Comparison of ENCODE assay signal across 15 cellular contexts in the genomic region with DNA sequence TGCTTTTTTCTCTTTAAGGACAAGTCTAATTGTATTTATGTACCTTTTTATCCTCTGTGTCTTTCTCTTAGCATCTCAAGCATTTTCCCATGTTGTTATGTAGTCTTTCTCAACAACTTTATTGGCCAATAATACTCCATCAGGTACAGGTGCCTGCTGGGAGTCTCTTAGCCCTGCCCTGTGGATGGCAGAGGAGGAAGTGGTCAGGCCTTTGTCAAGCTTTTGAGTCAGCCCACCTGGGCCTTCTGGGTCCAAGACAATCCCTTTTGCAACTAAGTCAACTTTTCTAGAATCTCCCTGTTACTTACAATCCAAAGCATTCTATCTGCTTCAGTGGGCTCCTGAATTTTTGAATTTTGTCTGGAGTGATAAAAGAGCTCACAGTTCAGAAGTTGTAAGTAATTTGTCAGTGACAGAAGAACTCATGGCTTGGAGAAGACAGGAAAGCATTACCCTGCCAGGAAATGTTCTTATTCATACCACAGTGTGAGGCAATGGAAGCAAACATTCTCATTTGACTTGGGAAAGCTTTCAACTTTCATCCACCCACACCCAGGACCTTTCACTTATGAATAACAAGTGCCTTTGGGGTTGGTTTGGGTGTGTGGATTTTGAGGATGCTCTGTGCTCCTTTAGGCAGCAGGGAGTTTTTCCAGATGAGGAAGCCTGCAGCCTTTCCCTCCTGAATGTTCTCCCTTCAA.
DNase-seq lines count a peak whose midpoint lies in the region; ATAC-seq, FAIRE-seq and TF ChIP-seq lines count a peak whose summit lies in the region.
"Had no signal": no experiment of that assay in that cellular context is flagged by ENCODE, and none has a peak within 500 bp of the region (broad histone marks: within the 10 kb centered on the region; RNA-seq: fewer than 3 reads in every experiment).

No MANE protein-coding gene starts in this region.

- POLR2A ChIA-PET in AG04449 (lab: Yijun Ruan, JAX) = no interaction called here

- no peak for TF ChIP-seq CTCF in AG04449 (IDR thresholded peaks at IDR 0.05; ENCODE audit: insufficient read depth, low read length, missing control alignments)

- CTCF ChIA-PET in AG04449 (lab: Yijun Ruan, JAX) = interaction anchor here (0.7 to 1.2 kb wide), 2 partner anchors 18 to 25 kb away, joined by 3 read pairs; no protein-coding TSS in a partner anchor

- no peak for FAIRE-seq in GM12891 (lab: Jason Lieb, UNC)

- no peak for ATAC-seq in HG03139 (IDR thresholded peaks at IDR 0.05; ENCODE audit: unreplicated experiment)
- ATAC-seq: SK-N-SH treated with all-trans-retinoic acid at 6 μM for 48 hours had no signal

- no peak overlapping the region for H3K4me3 ChIP-seq in AG04449 (ENCODE audit: low read depth, low read length)

- TF ChIP-seq POLR2A in GM12891 (IDR thresholded peaks at IDR 0.05; ENCODE audit: low read depth, low read length) = no peak

- DNase-seq in AG04449 (ENCODE audit: low read depth, low spot score) = peak; percentile 63
- peak; percentile 10 for DNase-seq in HT1080 (ENCODE audit: low read depth)
- peak; percentile 85 for DNase-seq in dedifferentiated amniotic fluid mesenchymal stem cell (ENCODE audit: extremely low spot score)
- peak; percentile 52 for DNase-seq in kidney tubule cell (ENCODE audit: low spot score)
- no peak for DNase-seq in NOMO-1 (lab: John Stamatoyannopoulos, UW; ENCODE audit: unreplicated experiment in 2 of 2)
- DNase-seq in NCI-H146 (lab: John Stamatoyannopoulos, UW) = no peak
- DNase-seq in GM12891 (ENCODE audit: insufficient read length, low spot score) = no peak
- DNase-seq: activated naive CD4-positive, alpha-beta T cell treated with anti-CD3 and anti-CD28 coated beads, Interleukin-2, amount 50 U/mL, for 16 hours; CD4-positive, alpha-beta memory T cell; effector CD8-positive, alpha-beta T cell; NCI-H1048; NCI-H748 treated with DMSO at 0.1 percent for 48 hours; stimulated activated naive CD4-positive, alpha-beta T cell treated with Interleukin-2 at 50 U/mL for 16 hours had no signal

TF ChIP-seq in GM12891, 5 proteins besides CTCF, POLR2A, EP300 and RAD21:
- TF ChIP-seq TAF1 (IDR thresholded peaks at IDR 0.05; ENCODE audit: low read depth, low read length) (no peak), POU2F2 (IDR thresholded peaks at IDR 0.05; ENCODE audit: low read depth, low read length) (no peak), PAX5 (IDR thresholded peaks at IDR 0.05; ENCODE audit: insufficient read depth, low read length, severe bottlenecking) (no peak), SPI1 (IDR thresholded peaks at IDR 0.05; ENCODE audit: low read depth, low read length) (no peak), POLR2AphosphoS5 (IDR thresholded peaks at IDR 0.05; ENCODE audit: low read depth, low read length) (no peak)

Comparison
In these comparisons a context has a peak if more than half of its experiments do, and no peak if none do; other contexts are left out.
1. DNase-seq: peak in AG04449 (single experiment), HT1080 (single experiment), dedifferentiated amniotic fluid mesenchymal stem cell (single experiment) and kidney tubule cell (single experiment); none in NOMO-1 (0 of 2), NCI-H146 (single experiment) and GM12891 (single experiment).